ENCODE assay signal across 10 cellular contexts in genomic region chr2:158619496-158619895, GRCh38.
DNase-seq lines count a peak whose midpoint lies in the region; ATAC-seq and TF ChIP-seq lines count a peak whose summit lies in the region.
"Had no signal": no experiment of that assay in that cellular context is flagged by ENCODE, and none has a peak within 500 bp of the region (broad histone marks: within the 10 kb centered on the region; RNA-seq: fewer than 3 reads in every experiment).

No MANE protein-coding gene starts in this region.

- TF ChIP-seq POLR2A in suprapubic skin (IDR thresholded peaks at IDR 0.05), result no peak

- no peak for TF ChIP-seq EP300 in suprapubic skin (IDR thresholded peaks at IDR 0.05)

- TF ChIP-seq CTCF in suprapubic skin (IDR thresholded peaks at IDR 0.05) (no peak), dorsolateral prefrontal cortex (IDR thresholded peaks at IDR 0.05 in 54 of 56, conservative IDR thresholded peaks at IDR 0.05 in 2 of 56; ENCODE audit: low read depth in 1 of 56, partially characterized antibody in 56 of 56) (no peak)

- peaks cover 42% of the 10 kb centered on the region for H3K36me3 ChIP-seq in SJSA1
- H3K36me3 ChIP-seq in suprapubic skin, result peaks cover 29% of the 10 kb centered on the region

- H3K27ac ChIP-seq in SJSA1, result peak overlapping the region; percentile 47
- no peak overlapping the region for H3K27ac ChIP-seq in suprapubic skin
- H3K27ac ChIP-seq in dorsolateral prefrontal cortex, result peak overlapping the region in 2 of 59 donors; percentile 0 to 15
- H3K27ac ChIP-seq: WERI-Rb-1 had no signal

- intact Hi-C loops in dorsolateral prefrontal cortex (cut with DNase I), result no loop called here

- WGBS in suprapubic skin, result 88% methylated on average over 2 of the region's 2 CpGs

- DNase-seq in A172 (ENCODE audit: low spot score) (peak; percentile 62), SJSA1 (ENCODE audit: low read depth in 1 of 2, low spot score in 2 of 2) (peak in 1 of 2 experiments; percentile 55), glomerular visceral epithelial cell (ENCODE audit: extremely low spot score) (peak; percentile 48), suprapubic skin (ENCODE audit: low spot score in 2 of 2) (no peak), dorsolateral prefrontal cortex (no peak), DMS79 treated with DMSO at 0.1 percent for 48 hours (lab: John Stamatoyannopoulos, UW) (no peak)
- DNase-seq in stimulated activated naive CD8-positive, alpha-beta T cell treated with anti-CD3 and anti-CD28 coated beads, Interleukin-15, Interleukin-2, amounts not matched to agents 100 U/mL and 50 U/mL, for 24 hours, result no peak
- DNase-seq: NCI-H446, WERI-Rb-1 had no signal

- H3K27me3 ChIP-seq in SJSA1 (replicated peaks) (no peaks in the 10 kb centered on the region), suprapubic skin (no peaks in the 10 kb centered on the region), dorsolateral prefrontal cortex (no peaks in the 10 kb centered on the region)

- peaks cover 11% of the 10 kb centered on the region for H3K4me1 ChIP-seq in SJSA1 (replicated peaks)
- peaks cover 4% of the 10 kb centered on the region for H3K4me1 ChIP-seq in suprapubic skin

- H3K9me3 ChIP-seq in SJSA1 (replicated peaks) (no peaks in the 10 kb centered on the region), suprapubic skin (no peaks in the 10 kb centered on the region)

- no peak overlapping the region for H3K4me3 ChIP-seq in SJSA1
- no peak overlapping the region for H3K4me3 ChIP-seq in suprapubic skin
- no peak overlapping the region for H3K4me3 ChIP-seq in dorsolateral prefrontal cortex

- peak; percentile 73 for ATAC-seq in HG02610 (IDR thresholded peaks at IDR 0.05; ENCODE audit: unreplicated experiment)
- no peak for ATAC-seq in stimulated activated naive CD8-positive, alpha-beta T cell treated with anti-CD3 and anti-CD28 coated beads, Interleukin-15, Interleukin-2, amounts not matched to agents 100 U/mL and 50 U/mL, for 24 hours

Comparison
In these comparisons a context has a peak if more than half of its experiments do, and no peak if none do; other contexts are left out.
1. DNase-seq: peak in A172 (single experiment) and glomerular visceral epithelial cell (single experiment); none in stimulated activated naive CD8-positive, alpha-beta T cell treated with anti-CD3 and anti-CD28 coated beads, Interleukin-15, Interleukin-2, amounts not matched to agents 100 U/mL and 50 U/mL, for 24 hours (single experiment), suprapubic skin (0 of 2), dorsolateral prefrontal cortex (0 of 10) and DMS79 treated with DMSO at 0.1 percent for 48 hours (single experiment).